Comparison of ENCODE assay signal across 2 cellular contexts in genomic region chr1:9095818-9096217, GRCh38.
TF ChIP-seq lines count a peak whose summit lies in the region.

No MANE protein-coding gene starts in this region.

TF ChIP-seq in WTC11, 78 proteins besides CTCF, POLR2A, EP300 and RAD21:
- no peak for TF ChIP-seq IRF1 (CRISPR knock-in tag; IDR thresholded peaks at IDR 0.05)
- TF ChIP-seq ZBTB21 (CRISPR knock-in tag; IDR thresholded peaks at IDR 0.05; ENCODE audit: borderline replicate concordance): no peak
- TF ChIP-seq GTF2I (CRISPR knock-in tag; conservative IDR thresholded peaks at IDR 0.05): 0 out of 2 replicates have a peak, but pooled peaks have one; percentile 17
- no peak for TF ChIP-seq ZNF263 (CRISPR knock-in tag; IDR thresholded peaks at IDR 0.05; ENCODE audit: low read depth)

TF ChIP-seq in H1, 55 proteins besides CTCF, POLR2A, EP300 and RAD21:
- TF ChIP-seq ZNF274 (IDR thresholded peaks at IDR 0.05; ENCODE audit: borderline replicate concordance, extremely low read depth, low read length) (no peak), KDM1A (IDR thresholded peaks at IDR 0.05; ENCODE audit: borderline replicate concordance, low read length) (peak; percentile 88)
